In genomic region chr7:142496545-142496991, GRCh38 we compare ENCODE assay signal across 8 cellular contexts.
DNase-seq lines count a peak whose midpoint lies in the region; FAIRE-seq and TF ChIP-seq lines count a peak whose summit lies in the region.

No MANE protein-coding gene starts in this region.

- peak; percentile 56 for TF ChIP-seq CTCF in WERI-Rb-1 (IDR thresholded peaks at IDR 0.05; ENCODE audit: low read depth, low read length)

- DNase-seq in D341Med (ENCODE audit: low spot score) (peak; percentile 69), GM19239 (ENCODE audit: insufficient read length, low spot score) (no peak), HPDE6-E6E7 (ENCODE audit: extremely low spot score) (peak; percentile 38), WERI-Rb-1 (no peak), globus pallidus (ENCODE audit: low spot score) (peak; percentile 30), skeletal muscle cell (ENCODE audit: low read depth) (no peak), HK-2 (ENCODE audit: unreplicated experiment) (no peak), NCI-H446 treated with DMSO at 0.1 percent for 48 hours (lab: John Stamatoyannopoulos, UW) (no peak)

- no peaks in the 10 kb centered on the region for H3K9me3 ChIP-seq in WERI-Rb-1 (ENCODE audit: severe bottlenecking)

- peak; percentile 69 for FAIRE-seq in GM19239 (lab: Jason Lieb, UNC)

- H3K27me3 ChIP-seq in WERI-Rb-1 (ENCODE audit: insufficient read depth, low read depth, severe bottlenecking): no peaks in the 10 kb centered on the region

- H3K27ac ChIP-seq in WERI-Rb-1: no peak overlapping the region

- no peak overlapping the region for H3K4me3 ChIP-seq in WERI-Rb-1 (ENCODE audit: low read depth, low read length)
- peak overlapping the region; percentile 4 for H3K4me3 ChIP-seq in skeletal muscle cell (ENCODE audit: low read depth, low read length)

- H3K36me3 ChIP-seq in WERI-Rb-1: no peaks in the 10 kb centered on the region

Comparison
In these comparisons a context has a peak if more than half of its experiments do, and no peak if none do; other contexts are left out.
1. DNase-seq: peak in D341Med (single experiment), HPDE6-E6E7 (single experiment) and globus pallidus (single experiment); none in GM19239 (single experiment), WERI-Rb-1 (single experiment), skeletal muscle cell (single experiment), HK-2 (single experiment) and NCI-H446 treated with DMSO at 0.1 percent for 48 hours (single experiment).